Comparison of ENCODE assay signal across 9 cellular contexts in the genomic region with DNA sequence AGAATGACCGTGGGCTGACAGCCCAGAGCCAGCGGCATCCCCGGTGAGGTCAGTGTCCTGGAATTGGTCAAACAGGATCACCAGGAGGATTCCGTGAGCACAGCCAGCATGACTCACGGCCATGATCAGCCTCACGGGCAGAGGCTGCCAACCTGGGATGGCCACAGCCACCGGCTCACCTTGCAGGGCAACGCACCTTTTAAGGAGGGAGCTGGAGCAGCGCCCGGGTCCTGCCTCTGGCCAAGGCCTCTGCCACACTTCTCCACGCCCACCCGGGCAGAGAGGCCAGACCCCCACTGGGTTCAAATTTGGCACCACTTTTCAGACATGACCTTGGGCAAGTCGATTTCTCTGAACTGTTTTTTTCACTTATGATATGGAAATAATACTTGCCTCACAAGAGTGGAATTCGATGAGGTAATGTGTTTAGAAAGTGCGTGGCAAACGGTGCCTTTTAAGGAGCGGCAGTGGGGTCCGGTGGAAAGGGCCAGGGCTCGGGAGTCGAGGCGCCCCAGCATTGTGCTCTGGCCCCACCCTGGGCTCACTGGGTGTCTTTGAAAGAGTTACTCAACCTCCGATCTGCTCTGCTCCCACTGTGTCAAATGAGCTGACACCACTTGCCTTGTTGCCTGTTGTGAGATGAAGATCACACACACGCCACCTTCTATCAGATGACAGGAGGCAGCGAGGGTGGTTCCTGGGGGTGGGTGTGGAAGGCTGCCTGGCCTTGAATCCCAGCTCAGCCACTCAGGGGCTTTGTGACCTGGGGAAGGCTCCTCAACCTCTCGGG. TPM values are rescaled to one million over a fixed set of nuclear protein-coding genes. Genes with fewer than 3 reads are reported as not detected.
DNase-seq lines count a peak whose midpoint lies in the region; ATAC-seq and TF ChIP-seq lines count a peak whose summit lies in the region.
"Had no signal": no experiment of that assay in that cellular context is flagged by ENCODE, and none has a peak within 500 bp of the region (broad histone marks: within the 10 kb centered on the region; RNA-seq: fewer than 3 reads in every experiment).

No MANE protein-coding gene starts in this region.

- no peaks in the 10 kb centered on the region for H3K9me3 ChIP-seq in uterus

- intact Hi-C loops in uterus (cut with DNase I; ENCODE audit: low total_unique reads) = loop anchor here (10.0 kb wide), 1 partner anchor 141 kb away; no protein-coding TSS in a partner anchor

- DNase-seq in activated naive CD4-positive, alpha-beta T cell treated with anti-CD3 and anti-CD28 coated beads, Interleukin-2, amount 10 ng/mL, durations not matched to agents 7 days and 5 days = no peak
- no peak for DNase-seq in activated naive CD4-positive, alpha-beta T cell (lab: John Stamatoyannopoulos, UW)
- peak; percentile 93 for DNase-seq in lung microvascular endothelial cell (ENCODE audit: low read depth in 2 of 2)
- peak; percentile 79 to 92 for DNase-seq in uterus
- no peak for DNase-seq in RPMI8226
- no peak for DNase-seq in DMS79 (lab: John Stamatoyannopoulos, UW)
- DNase-seq: CD4-positive, alpha-beta T cell had no signal

- no peaks in the 10 kb centered on the region for H3K36me3 ChIP-seq in uterus

- peaks cover 34% of the 10 kb centered on the region for H3K4me1 Mint-ChIP-seq in activated naive CD4-positive, alpha-beta T cell treated with anti-CD3 and anti-CD28 coated beads, Interleukin-2, amount 10 ng/mL, durations not matched to agents 7 days and 5 days

- H3K27ac Mint-ChIP-seq in activated naive CD4-positive, alpha-beta T cell treated with anti-CD3 and anti-CD28 coated beads, Interleukin-2, amount 10 ng/mL, durations not matched to agents 7 days and 5 days = peak overlapping the region; percentile 11

- no peak overlapping the region for H3K4me3 ChIP-seq in uterus

- H3K4me3 Mint-ChIP-seq in activated naive CD4-positive, alpha-beta T cell treated with anti-CD3 and anti-CD28 coated beads, Interleukin-2, amount 10 ng/mL, durations not matched to agents 7 days and 5 days = no peak overlapping the region
- H3K4me3 Mint-ChIP-seq: CD4-positive, alpha-beta T cell had no signal

- no peaks in the 10 kb centered on the region for H3K9me3 Mint-ChIP-seq in activated naive CD4-positive, alpha-beta T cell treated with anti-CD3 and anti-CD28 coated beads, Interleukin-2, amount 10 ng/mL, durations not matched to agents 7 days and 5 days
- H3K9me3 Mint-ChIP-seq: CD4-positive, alpha-beta T cell had no signal

- ATAC-seq in HG03045 (IDR thresholded peaks at IDR 0.05; ENCODE audit: unreplicated experiment) = no peak

- peak overlapping the region; percentile 14 for H3K27ac ChIP-seq in cingulate gyrus (ENCODE audit: low read depth, low read length)
- peak overlapping the region; percentile 96 to 97 for H3K27ac ChIP-seq in uterus

- H3K27me3 ChIP-seq in uterus = no peaks in the 10 kb centered on the region

- peaks cover 4% of the 10 kb centered on the region for H3K27me3 Mint-ChIP-seq in activated naive CD4-positive, alpha-beta T cell treated with anti-CD3 and anti-CD28 coated beads, Interleukin-2, amount 10 ng/mL, durations not matched to agents 7 days and 5 days
- H3K27me3 Mint-ChIP-seq: CD4-positive, alpha-beta T cell had no signal

- CTCF ChIA-PET in activated naive CD4-positive, alpha-beta T cell treated with anti-CD3 and anti-CD28 coated beads, Interleukin-2, amount 10 ng/mL, durations not matched to agents 7 days and 5 days (lab: Charles Lee) = interaction anchor here (1.4 kb wide), 1 partner anchor 165 kb away, joined by 3 read pairs; no protein-coding TSS in a partner anchor

- peak; percentile 22 to 30 for TF ChIP-seq POLR2A in uterus (IDR thresholded peaks at IDR 0.05)

- peaks cover 14% of the 10 kb centered on the region for H3K36me3 Mint-ChIP-seq in activated naive CD4-positive, alpha-beta T cell treated with anti-CD3 and anti-CD28 coated beads, Interleukin-2, amount 10 ng/mL, durations not matched to agents 7 days and 5 days

- H3K4me1 ChIP-seq in uterus = peaks cover 9 to 11% of the 10 kb centered on the region in 2 donors

- TF ChIP-seq CTCF in uterus (IDR thresholded peaks at IDR 0.05) = no peak

RNA-seq across cellular contexts. Expression of a gene that starts 16.0 kb away (rescaled TPM):
- 16.1 and 21.2 TPM in 2 replicates for total RNA-seq in lung microvascular endothelial cell
- total RNA-seq in uterus = 10 to 100 TPM; 14.4 to 56.4 (median 17.8) TPM

RNA-seq across cellular contexts. Expression of a gene that starts 41.4 kb away (rescaled TPM):
- 3.1 and 3.4 TPM in 2 replicates for total RNA-seq in lung microvascular endothelial cell
- total RNA-seq in uterus = 10 to 100 TPM in 2 of 4 donors, 1 to 10 TPM in 1, under 1 TPM in 1; 0.29 to 24.7 (median 9.5) TPM

Comparison
In these comparisons a context has a peak if more than half of its experiments do, and no peak if none do; other contexts are left out.
1. DNase-seq: peak in lung microvascular endothelial cell (2 of 2) and uterus (2 of 2); none in activated naive CD4-positive, alpha-beta T cell treated with anti-CD3 and anti-CD28 coated beads, Interleukin-2, amount 10 ng/mL, durations not matched to agents 7 days and 5 days (single experiment), activated naive CD4-positive, alpha-beta T cell (0 of 4), RPMI8226 (single experiment) and DMS79 (single experiment).